In genomic region chr1:12772520-12772919, GRCh38 we compare ENCODE assay signal across 26 cellular contexts. TPM values are rescaled to one million over a fixed set of nuclear protein-coding genes. Genes with fewer than 3 reads are reported as not detected.
"Had no signal": no experiment of that assay in that cellular context is flagged by ENCODE, and none has a peak within 500 bp of the region (broad histone marks: within the 10 kb centered on the region; RNA-seq: fewer than 3 reads in every experiment).

No MANE protein-coding gene starts in this region.

- H3K27me3 ChIP-seq: SJSA1 had no signal

- H3K4me3 ChIP-seq: K562, SJSA1, SK-N-MC had no signal

- H3K4me1 ChIP-seq: SJSA1 had no signal

- DNase-seq: Kasumi-1; MM.1S; NCI-H1092 treated with DMSO at 0.1 percent for 48 hours; NCI-H1436; NCI-H187; NCI-H2029; NCI-H2081 treated with DMSO at 0.1 percent for 48 hours; NCI-H2171; NCI-H226; NCI-H446; NCI-H510A; NCI-H524 treated with DMSO at 0.1 percent for 48 hours; NCI-H69; NCI-H774; NK-92 treated with Interleukin-12 subunit alpha and Interleukin-12 subunit beta, amount 100 ng/mL, for 24 hours; Right ventricle myocardium superior; RPMI8226; SIG-M5 had no signal

- H3K36me3 ChIP-seq: SJSA1 had no signal

- H3K9me3 ChIP-seq: SJSA1 had no signal

- ATAC-seq: K562 had no signal

- H3K27ac ChIP-seq: HL-60, KMS-11, SJSA1, SK-N-MC had no signal

RNA-seq across cellular contexts. Expression of gene PRAMEF12, which starts 1.0 kb away (rescaled TPM):
- total RNA-seq: K562, M059J, OCI-LY7, Right ventricle myocardium superior, SJSA1 had no signal
- polyA plus RNA-seq: IgD-negative memory B cell, K562 had no signal

RNA-seq across cellular contexts. Expression of gene PRAMEF1, which starts 18.7 kb away (rescaled TPM):
- total RNA-seq: K562, M059J, OCI-LY7, Right ventricle myocardium superior, SJSA1 had no signal
- polyA plus RNA-seq: IgD-negative memory B cell, K562 had no signal

RNA-seq across cellular contexts. Expression of gene CFAP107, which starts 26.5 kb away (rescaled TPM):
- total RNA-seq: K562, M059J, OCI-LY7, Right ventricle myocardium superior, SJSA1 had no signal
- polyA plus RNA-seq: IgD-negative memory B cell had no signal

RNA-seq across cellular contexts. Expression of gene AADACL3, which starts 56.6 kb away (rescaled TPM):
- total RNA-seq: K562, M059J, OCI-LY7, Right ventricle myocardium superior, SJSA1 had no signal
- polyA plus RNA-seq: IgD-negative memory B cell, K562 had no signal

RNA-seq across cellular contexts. Expression of gene PRAMEF11, which starts 58.7 kb away (rescaled TPM):
- total RNA-seq: K562, M059J, OCI-LY7, Right ventricle myocardium superior, SJSA1 had no signal
- polyA plus RNA-seq: IgD-negative memory B cell, K562 had no signal
